ENCODE assay signal across 11 cellular contexts in genomic region chr20:25227317-25227831, GRCh38. TPM values are rescaled to one million over a fixed set of nuclear protein-coding genes. Genes with fewer than 3 reads are reported as not detected.
DNase-seq lines count a peak whose midpoint lies in the region; ATAC-seq, FAIRE-seq and TF ChIP-seq lines count a peak whose summit lies in the region.
"Had no signal": no experiment of that assay in that cellular context is flagged by ENCODE, and none has a peak within 500 bp of the region (broad histone marks: within the 10 kb centered on the region; RNA-seq: fewer than 3 reads in every experiment).

No MANE protein-coding gene starts in this region.

- DNase-seq in RWPE2 (ENCODE audit: low spot score) (no peak), fibroblast of mammary gland (ENCODE audit: low read depth) (peak; percentile 81), non-pigmented ciliary epithelial cell (ENCODE audit: low read depth) (peak; percentile 37), GM12892 (ENCODE audit: insufficient read length) (no peak), NCI-H2227 treated with DMSO at 0.1 percent for 48 hours (lab: John Stamatoyannopoulos, UW) (no peak)
- no peak for DNase-seq in activated T-helper 1 cell treated with anti-CD3 and anti-CD28 coated beads, Interleukin-12 subunit alpha, Interleukin-12 subunit beta, Interleukin-2, Interleukin-4 antibody, amounts not matched to agents 30 ng/mL and 10 ng/mL and 1 ng/mL, durations not matched to agents 14 hours and 24 hours and 36 hours (ENCODE audit: low spot score)
- DNase-seq in activated CD8-positive, alpha-beta memory T cell treated with anti-CD3 and anti-CD28 coated beads for 24 hours: no peak
- DNase-seq: activated naive CD8-positive, alpha-beta T cell treated with anti-CD3 and anti-CD28 coated beads for 36 hours had no signal

- intact Hi-C loops in activated T-helper 1 cell treated with anti-CD3 and anti-CD28 coated beads, Interleukin-12 subunit alpha, Interleukin-12 subunit beta, Interleukin-2, Interleukin-4 antibody, amounts not matched to agents 30 ng/mL and 10 ng/mL and 1 ng/mL, durations not matched to agents 14 hours and 24 hours and 36 hours (cut with micrococcal nuclease): no loop called here

- H3K9me3 Mint-ChIP-seq in activated T-helper 1 cell treated with anti-CD3 and anti-CD28 coated beads, Interleukin-12 subunit alpha, Interleukin-12 subunit beta, Interleukin-2, Interleukin-4 antibody, amounts not matched to agents 30 ng/mL and 10 ng/mL and 1 ng/mL, durations not matched to agents 14 hours and 24 hours and 36 hours: no peaks in the 10 kb centered on the region
- H3K9me3 Mint-ChIP-seq: activated naive CD8-positive, alpha-beta T cell treated with anti-CD3 and anti-CD28 coated beads for 36 hours; T-helper 1 cell treated with Interleukin-12 subunit alpha and Interleukin-12 subunit beta and Interleukin-4 antibody, amounts not matched to agents 30 μg/mL and 1 μg/mL, for 36 hours had no signal

- H3K4me3 ChIP-seq in RWPE2 (ENCODE audit: severe bottlenecking): no peak overlapping the region
- H3K4me3 ChIP-seq in fibroblast of mammary gland (ENCODE audit: control insufficient read depth, low read depth, low read length): no peak overlapping the region

- peaks cover 20% of the 10 kb centered on the region for H3K36me3 ChIP-seq in RWPE2 (ENCODE audit: low read depth)

- peak overlapping the region; percentile 86 for H3K27ac ChIP-seq in C4-2B
- peak overlapping the region; percentile 66 for H3K27ac ChIP-seq in RWPE2 (ENCODE audit: poor library complexity, severe bottlenecking)
- H3K27ac ChIP-seq: KMS-11 had no signal

- peaks cover 6% of the 10 kb centered on the region for H3K4me1 Mint-ChIP-seq in activated T-helper 1 cell treated with anti-CD3 and anti-CD28 coated beads, Interleukin-12 subunit alpha, Interleukin-12 subunit beta, Interleukin-2, Interleukin-4 antibody, amounts not matched to agents 30 ng/mL and 10 ng/mL and 1 ng/mL, durations not matched to agents 14 hours and 24 hours and 36 hours (ENCODE audit: low read depth)

- H3K4me3 Mint-ChIP-seq in activated T-helper 1 cell treated with anti-CD3 and anti-CD28 coated beads, Interleukin-12 subunit alpha, Interleukin-12 subunit beta, Interleukin-2, Interleukin-4 antibody, amounts not matched to agents 30 ng/mL and 10 ng/mL and 1 ng/mL, durations not matched to agents 14 hours and 24 hours and 36 hours: no peak overlapping the region
- H3K4me3 Mint-ChIP-seq: activated naive CD8-positive, alpha-beta T cell treated with anti-CD3 and anti-CD28 coated beads for 36 hours; T-helper 1 cell treated with Interleukin-12 subunit alpha and Interleukin-12 subunit beta and Interleukin-4 antibody, amounts not matched to agents 30 μg/mL and 1 μg/mL, for 36 hours had no signal

- H3K27me3 Mint-ChIP-seq in activated T-helper 1 cell treated with anti-CD3 and anti-CD28 coated beads, Interleukin-12 subunit alpha, Interleukin-12 subunit beta, Interleukin-2, Interleukin-4 antibody, amounts not matched to agents 30 ng/mL and 10 ng/mL and 1 ng/mL, durations not matched to agents 14 hours and 24 hours and 36 hours (ENCODE audit: insufficient read depth): no peaks in the 10 kb centered on the region
- H3K27me3 Mint-ChIP-seq: activated naive CD8-positive, alpha-beta T cell treated with anti-CD3 and anti-CD28 coated beads for 36 hours had no signal

- ATAC-seq in RWPE2 (ENCODE audit: low read depth): peak; percentile 10

- H3K27me3 ChIP-seq in RWPE2 (ENCODE audit: insufficient read depth, poor library complexity, severe bottlenecking): no peaks in the 10 kb centered on the region

- H3K9me3 ChIP-seq in RWPE2 (ENCODE audit: severe bottlenecking): no peaks in the 10 kb centered on the region

- H3K4me1 ChIP-seq in RWPE2 (ENCODE audit: insufficient read depth, poor library complexity, severe bottlenecking): peaks cover 42% of the 10 kb centered on the region

- FAIRE-seq in GM12892 (lab: Jason Lieb, UNC): no peak

- H3K36me3 Mint-ChIP-seq in activated T-helper 1 cell treated with anti-CD3 and anti-CD28 coated beads, Interleukin-12 subunit alpha, Interleukin-12 subunit beta, Interleukin-2, Interleukin-4 antibody, amounts not matched to agents 30 ng/mL and 10 ng/mL and 1 ng/mL, durations not matched to agents 14 hours and 24 hours and 36 hours (ENCODE audit: low read depth): no peaks in the 10 kb centered on the region

- no peak overlapping the region for H3K27ac Mint-ChIP-seq in activated T-helper 1 cell treated with anti-CD3 and anti-CD28 coated beads, Interleukin-12 subunit alpha, Interleukin-12 subunit beta, Interleukin-2, Interleukin-4 antibody, amounts not matched to agents 30 ng/mL and 10 ng/mL and 1 ng/mL, durations not matched to agents 14 hours and 24 hours and 36 hours
- H3K27ac Mint-ChIP-seq: activated naive CD8-positive, alpha-beta T cell treated with anti-CD3 and anti-CD28 coated beads for 36 hours; T-helper 1 cell treated with Interleukin-12 subunit alpha and Interleukin-12 subunit beta and Interleukin-4 antibody, amounts not matched to agents 30 μg/mL and 1 μg/mL, for 36 hours had no signal

- no peak for TF ChIP-seq POLR2A in GM12892 (IDR thresholded peaks at IDR 0.05; ENCODE audit: low read depth, low read length)

- no peak for TF ChIP-seq CTCF in C4-2B (conservative IDR thresholded peaks at IDR 0.05)
- no peak for TF ChIP-seq CTCF in RWPE2 (IDR thresholded peaks at IDR 0.05; ENCODE audit: poor library complexity, severe bottlenecking)
- no peak for TF ChIP-seq CTCF in fibroblast of mammary gland (conservative IDR thresholded peaks at IDR 0.05; ENCODE audit: control insufficient read depth, insufficient read depth, low read depth, low read length)

RNA-seq across cellular contexts. Expression of gene PYGB, which starts 20.5 kb away (rescaled TPM):
- polyA plus RNA-seq in GM12892 (2012; ENCODE audit: missing spikeins): 9.1 TPM
- total RNA-seq in activated T-helper 1 cell treated with anti-CD3 and anti-CD28 coated beads, Interleukin-12 subunit alpha, Interleukin-12 subunit beta, Interleukin-2, Interleukin-4 antibody, amounts not matched to agents 30 ng/mL and 10 ng/mL and 1 ng/mL, durations not matched to agents 14 hours and 24 hours and 36 hours: 36.8 and 38.5 TPM in 2 replicates

RNA-seq across cellular contexts. Expression of gene ENTPD6, which starts 31.9 kb away (rescaled TPM):
- polyA plus RNA-seq in GM12892 (2012; ENCODE audit: missing spikeins): 19.6 TPM
- total RNA-seq in activated T-helper 1 cell treated with anti-CD3 and anti-CD28 coated beads, Interleukin-12 subunit alpha, Interleukin-12 subunit beta, Interleukin-2, Interleukin-4 antibody, amounts not matched to agents 30 ng/mL and 10 ng/mL and 1 ng/mL, durations not matched to agents 14 hours and 24 hours and 36 hours: 42.5 and 43.5 TPM in 2 replicates

Comparison
In these comparisons a context has a peak if more than half of its experiments do, and no peak if none do; other contexts are left out.
1. DNase-seq: peak in fibroblast of mammary gland (single experiment) and non-pigmented ciliary epithelial cell (single experiment); none in RWPE2 (single experiment), GM12892 (single experiment), NCI-H2227 treated with DMSO at 0.1 percent for 48 hours (single experiment), activated T-helper 1 cell treated with anti-CD3 and anti-CD28 coated beads, Interleukin-12 subunit alpha, Interleukin-12 subunit beta, Interleukin-2, Interleukin-4 antibody, amounts not matched to agents 30 ng/mL and 10 ng/mL and 1 ng/mL, durations not matched to agents 14 hours and 24 hours and 36 hours (single experiment) and activated CD8-positive, alpha-beta memory T cell treated with anti-CD3 and anti-CD28 coated beads for 24 hours (single experiment).